20 cellular contexts compared by ENCODE assay signal in the genomic region with DNA sequence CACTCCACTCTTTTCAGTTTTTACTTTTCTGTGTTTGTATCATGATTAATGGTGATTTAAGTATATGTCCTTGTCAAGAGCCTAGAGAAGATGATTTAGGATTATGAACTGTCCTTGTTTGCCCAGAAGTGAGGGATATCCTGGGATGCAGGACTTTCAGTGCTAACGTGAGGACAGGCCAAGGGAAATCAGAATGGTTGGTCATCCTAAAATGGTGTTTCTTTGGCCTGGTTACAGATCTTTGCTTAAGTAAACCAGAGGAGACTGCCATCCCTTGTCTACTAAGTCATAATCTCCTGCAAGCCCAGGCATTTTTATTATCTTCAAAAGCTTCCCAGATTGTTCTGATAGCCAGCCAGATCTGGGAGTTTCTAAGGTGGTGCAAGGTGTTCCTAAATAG. TPM values are rescaled to one million over a fixed set of nuclear protein-coding genes. Genes with fewer than 3 reads are reported as not detected.
DNase-seq lines count a peak whose midpoint lies in the region; ATAC-seq, FAIRE-seq and TF ChIP-seq lines count a peak whose summit lies in the region.
"Had no signal": no experiment of that assay in that cellular context is flagged by ENCODE, and none has a peak within 500 bp of the region (broad histone marks: within the 10 kb centered on the region; RNA-seq: fewer than 3 reads in every experiment).

No MANE protein-coding gene starts in this region.

- TF ChIP-seq EP300 in gastroesophageal sphincter (IDR thresholded peaks at IDR 0.05) = no peak

- H3K4me3 ChIP-seq in gastroesophageal sphincter (no peak overlapping the region), rectal smooth muscle tissue (ENCODE audit: low read length) (no peak overlapping the region)
- H3K4me3 ChIP-seq: GM23338, SJCRH30 had no signal

- no peak for TF ChIP-seq POLR2A in H54 (IDR thresholded peaks at IDR 0.05; ENCODE audit: low read depth, low read length)
- TF ChIP-seq POLR2A in gastroesophageal sphincter (IDR thresholded peaks at IDR 0.05) = no peak

- TF ChIP-seq CTCF in VCaP (conservative IDR thresholded peaks at IDR 0.05) (no peak), gastroesophageal sphincter (IDR thresholded peaks at IDR 0.05) (no peak)

- H3K4me1 ChIP-seq in gastroesophageal sphincter = peaks cover 0 to 25% (median 0%) of the 10 kb centered on the region in 3 donors
- peaks cover 19% of the 10 kb centered on the region for H3K4me1 ChIP-seq in rectal smooth muscle tissue (ENCODE audit: control insufficient read depth, insufficient read depth, low read length)

- intact Hi-C loops in posterior vena cava (cut with DNase I) = no loop called here

- DNase-seq in H54 (ENCODE audit: insufficient read length, low spot score) (no peak), posterior vena cava (ENCODE audit: low spot score) (no peak), substantia nigra (lab: John Stamatoyannopoulos, UW) (no peak)
- no peak for DNase-seq in effector CD8-positive, alpha-beta T cell (lab: John Stamatoyannopoulos, UW)
- DNase-seq: DMS153, MM.1S, NCI-H1092 treated with DMSO at 0.1 percent for 48 hours, NCI-H1694, NCI-H345, NCI-H526 treated with DMSO at 0.1 percent for 48 hours, SJCRH30 had no signal

- ATAC-seq in gastroesophageal sphincter = peak; percentile 33
- no peak for ATAC-seq in GM18867 (IDR thresholded peaks at IDR 0.05; ENCODE audit: unreplicated experiment)
- ATAC-seq: GM23338 had no signal

- peak; percentile 38 for FAIRE-seq in H54 (lab: Jason Lieb, UNC)
- FAIRE-seq: GM12892 had no signal

- H3K9me3 ChIP-seq in gastroesophageal sphincter = no peaks in the 10 kb centered on the region
- H3K9me3 ChIP-seq: SJCRH30 had no signal

- no peak overlapping the region for H3K9ac ChIP-seq in rectal smooth muscle tissue (ENCODE audit: low read length)
- H3K9ac ChIP-seq: KMS-11 had no signal

- WGBS in gastroesophageal sphincter (ENCODE audit: low coverage in 1 of 2), 2 donors = 30 to 38% methylated on average over 1 of the region's 1 CpG

- H3K27me3 ChIP-seq in gastroesophageal sphincter = no peaks in the 10 kb centered on the region
- no peaks in the 10 kb centered on the region for H3K27me3 ChIP-seq in rectal smooth muscle tissue (ENCODE audit: control insufficient read depth, insufficient read depth, low read length)
- H3K27me3 ChIP-seq: SJCRH30 had no signal

- H3K36me3 ChIP-seq in gastroesophageal sphincter (no peaks in the 10 kb centered on the region), rectal smooth muscle tissue (ENCODE audit: control insufficient read depth, insufficient read depth, low read length) (no peaks in the 10 kb centered on the region)
- H3K36me3 ChIP-seq: SJCRH30 had no signal

- H3K27ac ChIP-seq in VCaP (peak overlapping the region; percentile 63), gastroesophageal sphincter (peak overlapping the region in 3 of 4 donors; percentile 46 to 57 (median 55)), rectal smooth muscle tissue (ENCODE audit: low read depth, low read length) (peak overlapping the region; percentile 42), substantia nigra (ENCODE audit: low read depth, low read length, poor library complexity, severe bottlenecking) (no peak overlapping the region)
- H3K27ac ChIP-seq: C4-2B, KMS-11, RWPE1 had no signal

RNA-seq across cellular contexts. Expression of a gene that starts 22.3 kb away (rescaled TPM):
- 100 to 1,000 TPM; 175 to 475 (median 290) TPM for total RNA-seq in gastroesophageal sphincter
- total RNA-seq in posterior vena cava = 100 to 1,000 TPM; 401 to 418 TPM
